Comparison of ENCODE assay signal across 8 cellular contexts in the genomic region with DNA sequence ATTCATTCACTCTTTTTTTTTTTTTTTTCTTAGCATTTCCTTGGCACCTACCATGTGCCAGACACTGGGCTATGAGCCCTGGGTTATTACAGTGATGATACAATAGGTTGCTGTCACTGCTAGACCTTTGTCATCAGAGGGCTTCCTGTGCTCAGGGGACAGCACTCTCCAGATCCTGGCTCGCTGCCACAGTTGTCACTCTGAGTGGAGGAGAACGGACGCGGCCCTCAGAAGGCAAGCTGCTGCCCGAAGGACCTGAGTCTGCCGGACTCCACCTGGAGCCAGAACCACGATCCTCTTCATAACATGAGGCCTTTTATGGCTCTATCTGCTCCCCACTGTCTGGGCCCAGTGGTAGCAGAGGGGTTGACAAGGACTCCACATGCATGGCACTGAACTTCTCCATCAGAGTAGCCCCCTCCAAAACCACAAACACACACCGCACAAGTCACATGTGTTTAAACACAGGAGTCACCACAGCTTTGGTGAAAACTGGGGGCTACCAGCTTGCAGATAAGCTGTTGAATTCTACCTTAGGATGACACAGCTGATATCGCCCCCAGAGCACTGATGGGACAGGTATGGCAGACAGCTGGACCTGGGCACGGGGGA.
DNase-seq lines count a peak whose midpoint lies in the region; ATAC-seq and TF ChIP-seq lines count a peak whose summit lies in the region.

No MANE protein-coding gene starts in this region.

- peak overlapping the region; percentile 94 to 96 for H3K27ac Mint-ChIP-seq in T-cell
- peak overlapping the region; percentile 72 for H3K27ac Mint-ChIP-seq in activated naive CD4-positive, alpha-beta T cell treated with anti-CD3 and anti-CD28 coated beads for 36 hours

- H3K9me3 ChIP-seq in A673 (ENCODE audit: low read depth, low read length, poor library complexity, severe bottlenecking), result no peaks in the 10 kb centered on the region
- H3K9me3 ChIP-seq in SK-N-SH, result no peaks in the 10 kb centered on the region

- no peak for TF ChIP-seq CTCF in A673 (conservative IDR thresholded peaks at IDR 0.05; ENCODE audit: low read depth, low read length)
- no peak for TF ChIP-seq CTCF in omental fat pad (IDR thresholded peaks at IDR 0.05)
- TF ChIP-seq CTCF in SK-N-SH (IDR thresholded peaks at IDR 0.05), result no peak

- no peak for TF ChIP-seq EP300 in SK-N-SH (IDR thresholded peaks at IDR 0.05; ENCODE audit: borderline replicate concordance in 1 of 2, low read depth in 1 of 2, low read length in 1 of 2)

- BruUV-seq in A673 (replicated peaks; lab: Mats Ljungman, UMichigan), result no TSS peak

- H3K4me3 ChIP-seq in A673 (ENCODE audit: low read depth, low read length, poor library complexity, severe bottlenecking) (no peak overlapping the region), SK-N-SH (ENCODE audit: low read depth in 2 of 2, low read length in 1 of 2) (no peak overlapping the region)

- H3K27me3 ChIP-seq in A673 (replicated peaks; ENCODE audit: insufficient read depth, low read depth, low read length, poor library complexity), result no peaks in the 10 kb centered on the region
- no peaks in the 10 kb centered on the region for H3K27me3 ChIP-seq in SK-N-SH (ENCODE audit: insufficient read depth)

- H4K20me1 ChIP-seq in SK-N-SH (ENCODE audit: insufficient read depth), result no peaks in the 10 kb centered on the region

- peaks cover 66% of the 10 kb centered on the region for H3K4me1 ChIP-seq in A673 (ENCODE audit: insufficient read depth, low read length, poor library complexity, severe bottlenecking)
- peaks cover 0 to 37% of the 10 kb centered on the region in 2 experiments; a peak in 1 of 4 replicates for H3K4me1 ChIP-seq in SK-N-SH (ENCODE audit: control insufficient read depth in 1 of 2, insufficient read depth in 2 of 2, low read depth in 1 of 2, low read length in 1 of 2)

- H3F3A ChIP-seq in SK-N-SH (replicated peaks; ENCODE audit: insufficient read depth), result no peaks in the 10 kb centered on the region

- H3K79me2 ChIP-seq in SK-N-SH (ENCODE audit: insufficient read depth), result no peaks in the 10 kb centered on the region

- H3K4me2 ChIP-seq in SK-N-SH, result no peak overlapping the region

- intact Hi-C loops in activated naive CD4-positive, alpha-beta T cell treated with anti-CD3 and anti-CD28 coated beads for 36 hours (cut with micrococcal nuclease), result loop anchor here (2.0 to 10.0 kb wide), 8 partner anchors 86 to 1493 kb away; a partner anchor contains a TSS
- intact Hi-C loops in A673 (cut with micrococcal nuclease; ENCODE audit: unreplicated experiment), result no loop called here

- 94% methylated on average over 10 of the region's 10 CpGs for WGBS in SK-N-SH (ENCODE audit: low lambda C conversion rate)

- peaks cover 69 to 84% (median 82%) of the 10 kb centered on the region in 3 donors for H3K4me1 Mint-ChIP-seq in T-cell
- H3K4me1 Mint-ChIP-seq in activated naive CD4-positive, alpha-beta T cell treated with anti-CD3 and anti-CD28 coated beads for 36 hours (ENCODE audit: low read depth), result peaks cover 72% of the 10 kb centered on the region

- peak; percentile 39 for DNase-seq in DMS79 (lab: John Stamatoyannopoulos, UW)
- DNase-seq in T-cell, result peak in 33 of 34 experiments; percentile 19 to 72 (median 52)
- peak; percentile 87 for DNase-seq in activated naive CD4-positive, alpha-beta T cell treated with anti-CD3 and anti-CD28 coated beads for 36 hours
- DNase-seq in stimulated activated CD4-positive, alpha-beta T cell treated with anti-CD3 and anti-CD28 coated beads, Interleukin-2, amount 100 ng/mL, for 4 hours (ENCODE audit: low read depth), result peak; percentile 19
- DNase-seq in dermis blood vessel endothelial cell, result no peak
- no peak for DNase-seq in A673 (ENCODE audit: low spot score)
- no peak for DNase-seq in omental fat pad (ENCODE audit: low spot score)
- DNase-seq in SK-N-SH, result no peak

- CTCF ChIA-PET in T-cell (lab: Charles Lee), result interaction anchor here (0.6 to 2.0 kb wide), 5 partner anchors 18 to 409 kb away, joined by 3 to 8 read pairs (median 6); no protein-coding TSS in a partner anchor
- CTCF ChIA-PET in activated naive CD4-positive, alpha-beta T cell treated with anti-CD3 and anti-CD28 coated beads for 36 hours (lab: Charles Lee), result interaction anchor here (0.8 to 1.8 kb wide), 5 partner anchors 13 to 201 kb away, joined by 4 to 8 read pairs (median 4); no protein-coding TSS in a partner anchor
- CTCF ChIA-PET in A673 (lab: Charles Lee), result no interaction called here
- CTCF ChIA-PET in SK-N-SH (lab: Yijun Ruan, JAX), result interaction anchor here (1.0 to 1.3 kb wide), 2 partner anchors 201 to 366 kb away, joined by 3 read pairs; no protein-coding TSS in a partner anchor

- no peak overlapping the region for H2AFZ ChIP-seq in SK-N-SH (ENCODE audit: low read depth)

- H3K36me3 Mint-ChIP-seq in T-cell, result peaks cover 8% of the 10 kb centered on the region
- peaks cover 7% of the 10 kb centered on the region for H3K36me3 Mint-ChIP-seq in activated naive CD4-positive, alpha-beta T cell treated with anti-CD3 and anti-CD28 coated beads for 36 hours (ENCODE audit: low read depth)

- no peak for TF ChIP-seq RAD21 in SK-N-SH (IDR thresholded peaks at IDR 0.05; ENCODE audit: low read length)

- peak overlapping the region; percentile 42 to 82 (median 53) for H3K4me3 Mint-ChIP-seq in T-cell
- H3K4me3 Mint-ChIP-seq in activated naive CD4-positive, alpha-beta T cell treated with anti-CD3 and anti-CD28 coated beads for 36 hours, result peak overlapping the region; percentile 38

- POLR2A ChIA-PET in T-cell (lab: Charles Lee) (interaction anchor here (0.5 to 1.0 kb wide), 5 partner anchors 19 to 223 kb away, joined by 3 to 5 read pairs (median 4); no protein-coding TSS in a partner anchor), A673 (lab: Charles Lee; ENCODE audit: low non-redundant PET) (no interaction called here), SK-N-SH (lab: Yijun Ruan, JAX) (no interaction called here)

- no peaks in the 10 kb centered on the region for H3K9me2 ChIP-seq in SK-N-SH

- H3K9me3 Mint-ChIP-seq in T-cell, result no peaks in the 10 kb centered on the region
- H3K9me3 Mint-ChIP-seq in activated naive CD4-positive, alpha-beta T cell treated with anti-CD3 and anti-CD28 coated beads for 36 hours, result no peaks in the 10 kb centered on the region

- no peak overlapping the region for H3K27ac ChIP-seq in A673 (ENCODE audit: low read depth, low read length, poor library complexity, severe bottlenecking)
- H3K27ac ChIP-seq in SK-N-SH (ENCODE audit: low read depth in 2 of 2, low read length in 1 of 2), result no peak overlapping the region

- H3K36me3 ChIP-seq in A673 (ENCODE audit: insufficient read depth, low read length, poor library complexity, severe bottlenecking), result no peaks in the 10 kb centered on the region
- no peaks in the 10 kb centered on the region for H3K36me3 ChIP-seq in SK-N-SH (replicated peaks in 1 of 2; ENCODE audit: control insufficient read depth in 1 of 2, insufficient read depth in 2 of 2, low read length in 1 of 2)

- H3K9ac ChIP-seq in SK-N-SH, result no peak overlapping the region

- peak; percentile 56 to 74 (median 68) for ATAC-seq in T-cell (replicated peaks in 1 of 4)
- no peak for ATAC-seq in omental fat pad (ENCODE audit: low FRiP score)

- no peaks in the 10 kb centered on the region for H3K27me3 Mint-ChIP-seq in T-cell
- H3K27me3 Mint-ChIP-seq in activated naive CD4-positive, alpha-beta T cell treated with anti-CD3 and anti-CD28 coated beads for 36 hours (ENCODE audit: low read depth), result no peaks in the 10 kb centered on the region

TF ChIP-seq in SK-N-SH, 30 proteins besides CTCF, POLR2A, EP300 and RAD21:
- TF ChIP-seq TAF1 (IDR thresholded peaks at IDR 0.05; ENCODE audit: borderline replicate concordance, low read depth, low read length), result no peak
- TF ChIP-seq FOXM1 (IDR thresholded peaks at IDR 0.05; ENCODE audit: low read depth), result no peak
- TF ChIP-seq NFIC (IDR thresholded peaks at IDR 0.05; ENCODE audit: borderline replicate concordance), result no peak
- TF ChIP-seq GABPA (IDR thresholded peaks at IDR 0.05; ENCODE audit: low read depth), result no peak
- TF ChIP-seq, protein P1, sequence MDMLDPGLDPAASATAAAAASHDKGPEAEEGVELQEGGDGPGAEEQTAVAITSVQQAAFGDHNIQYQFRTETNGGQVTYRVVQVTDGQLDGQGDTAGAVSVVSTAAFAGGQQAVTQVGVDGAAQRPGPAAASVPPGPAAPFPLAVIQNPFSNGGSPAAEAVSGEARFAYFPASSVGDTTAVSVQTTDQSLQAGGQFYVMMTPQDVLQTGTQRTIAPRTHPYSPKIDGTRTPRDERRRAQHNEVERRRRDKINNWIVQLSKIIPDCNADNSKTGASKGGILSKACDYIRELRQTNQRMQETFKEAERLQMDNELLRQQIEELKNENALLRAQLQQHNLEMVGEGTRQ (IDR thresholded peaks at IDR 0.05; ENCODE audit: borderline replicate concordance, low read depth, low read length), result no peak
- TF ChIP-seq, protein P2, sequence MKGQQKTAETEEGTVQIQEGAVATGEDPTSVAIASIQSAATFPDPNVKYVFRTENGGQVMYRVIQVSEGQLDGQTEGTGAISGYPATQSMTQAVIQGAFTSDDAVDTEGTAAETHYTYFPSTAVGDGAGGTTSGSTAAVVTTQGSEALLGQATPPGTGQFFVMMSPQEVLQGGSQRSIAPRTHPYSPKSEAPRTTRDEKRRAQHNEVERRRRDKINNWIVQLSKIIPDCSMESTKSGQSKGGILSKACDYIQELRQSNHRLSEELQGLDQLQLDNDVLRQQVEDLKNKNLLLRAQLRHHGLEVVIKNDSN (IDR thresholded peaks at IDR 0.05; ENCODE audit: borderline replicate concordance, low read depth), result no peak
- TF ChIP-seq MEF2A (IDR thresholded peaks at IDR 0.05; ENCODE audit: borderline replicate concordance, low read depth), result no peak
- TF ChIP-seq FOXJ3 (CRISPR knock-in tag; IDR thresholded peaks at IDR 0.05), result no peak
- no peak for TF ChIP-seq YY1 (IDR thresholded peaks at IDR 0.05; ENCODE audit: low read depth)

Comparison
In these comparisons a context has a peak if more than half of its experiments do, and no peak if none do; other contexts are left out.
1. DNase-seq: peak in DMS79 (single experiment), T-cell (33 of 34), activated naive CD4-positive, alpha-beta T cell treated with anti-CD3 and anti-CD28 coated beads for 36 hours (single experiment) and stimulated activated CD4-positive, alpha-beta T cell treated with anti-CD3 and anti-CD28 coated beads, Interleukin-2, amount 100 ng/mL, for 4 hours (single experiment); none in dermis blood vessel endothelial cell (single experiment), A673 (single experiment), omental fat pad (single experiment) and SK-N-SH (single experiment).
2. POLR2A ChIA-PET loops: an anchor here in T-cell (0.5 to 1.0 kb wide); none called in A673 and SK-N-SH.